In the genomic region with DNA sequence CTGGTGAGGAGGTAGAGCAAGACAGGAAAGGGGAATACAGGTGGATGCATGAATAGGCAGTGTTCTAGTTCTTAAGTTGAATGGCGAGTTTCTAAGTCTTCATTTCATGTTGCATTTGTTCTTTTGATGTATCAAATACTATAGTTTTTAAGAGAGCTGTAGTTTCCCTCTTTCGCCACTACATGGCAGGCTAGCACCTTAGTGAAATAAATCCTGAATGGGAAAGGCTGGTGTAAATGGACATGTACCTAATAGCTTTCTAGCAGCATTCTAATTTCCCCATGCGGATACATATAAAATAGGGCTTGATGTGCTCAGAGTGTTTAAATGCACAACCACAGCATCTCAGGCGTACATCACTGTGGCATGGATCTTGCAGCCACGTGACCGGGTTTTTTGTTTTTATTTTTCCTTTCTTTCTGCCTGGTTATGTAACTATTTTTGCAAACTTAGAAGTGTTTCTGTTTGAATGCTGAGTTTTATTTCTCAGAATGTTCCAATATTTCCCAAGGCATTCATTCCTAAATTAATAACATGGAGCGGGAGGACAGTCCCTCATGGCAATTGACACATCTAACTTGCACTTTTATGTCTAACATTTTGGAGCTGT, we compare ENCODE assay signal across 9 cellular contexts. TPM values are rescaled to one million over a fixed set of nuclear protein-coding genes. Genes with fewer than 3 reads are reported as not detected.
DNase-seq lines count a peak whose midpoint lies in the region; ATAC-seq and TF ChIP-seq lines count a peak whose summit lies in the region.
"Had no signal": no experiment of that assay in that cellular context is flagged by ENCODE, and none has a peak within 500 bp of the region (broad histone marks: within the 10 kb centered on the region; RNA-seq: fewer than 3 reads in every experiment).

No MANE protein-coding gene starts in this region.

- H3K9me3 ChIP-seq in left lung (no peaks in the 10 kb centered on the region), upper lobe of left lung (no peaks in the 10 kb centered on the region)

- intact Hi-C loops in left lung (cut with DNase I): loop anchor here in 1 of 2 donors (10.0 kb wide), 1 partner anchor 52 kb away; no protein-coding TSS in a partner anchor

- WGBS in upper lobe of left lung, 2 donors: 30 to 42% methylated on average over 7 of the region's 7 CpGs

- ATAC-seq in left lung (peak; percentile 64), upper lobe of left lung (ENCODE audit: low FRiP score in 2 of 2) (peak; percentile 58 to 67), GM19463 (IDR thresholded peaks at IDR 0.05; ENCODE audit: unreplicated experiment) (no peak)

- H3K4me1 ChIP-seq in left lung (peaks cover 0 to 28% of the 10 kb centered on the region in 2 donors), upper lobe of left lung (peaks cover 3 to 15% (median 7%) of the 10 kb centered on the region in 4 donors)

- no peak for TF ChIP-seq EP300 in upper lobe of left lung (IDR thresholded peaks at IDR 0.05)

- TF ChIP-seq CTCF in left lung (IDR thresholded peaks at IDR 0.05) (peak; percentile 69 to 79), upper lobe of left lung (IDR thresholded peaks at IDR 0.05) (peak; percentile 68 to 88 (median 79))

- H3K4me3 ChIP-seq in left lung: no peak overlapping the region
- H3K4me3 ChIP-seq in upper lobe of left lung: no peak overlapping the region

- H3K27me3 ChIP-seq in left lung: no peaks in the 10 kb centered on the region
- H3K27me3 ChIP-seq in upper lobe of left lung: no peaks in the 10 kb centered on the region

- H3K36me3 ChIP-seq in left lung: no peaks in the 10 kb centered on the region
- no peaks in the 10 kb centered on the region for H3K36me3 ChIP-seq in upper lobe of left lung

- TF ChIP-seq POLR2A in upper lobe of left lung (IDR thresholded peaks at IDR 0.05): no peak

- DNase-seq in stimulated activated CD4-positive, alpha-beta T cell treated with anti-CD3 and anti-CD28 coated beads, Interleukin-15, amount 100 ng/mL, for 24 hours: peak; percentile 38
- no peak for DNase-seq in stimulated activated CD4-positive, alpha-beta T cell treated with anti-CD3 and anti-CD28 coated beads, Interleukin-12 subunit alpha, Interleukin-12 subunit beta, amount 100 ng/mL, for 4 hours
- peak; percentile 82 for DNase-seq in NCI-H1105 treated with DMSO at 0.1 percent for 48 hours (lab: John Stamatoyannopoulos, UW)
- DNase-seq in SIG-M5 (lab: John Stamatoyannopoulos, UW): peak; percentile 38
- DNase-seq in cerebellum (ENCODE audit: low spot score): peak; percentile 84
- no peak for DNase-seq in left lung
- peak in 1 of 2 donors; percentile 30 for DNase-seq in upper lobe of left lung

- H3K27ac ChIP-seq in left lung (no peak overlapping the region), upper lobe of left lung (no peak overlapping the region)
- H3K27ac ChIP-seq: epithelial cell of prostate had no signal

RNA-seq across cellular contexts. Expression of gene CLN6, which starts 23.5 kb away (rescaled TPM):
- total RNA-seq in cerebellum (14.8 TPM), left lung (10 to 100 TPM; 28.3 to 50.3 TPM), upper lobe of left lung (10 to 100 TPM; 19.4 to 48.3 (median 28.7) TPM)

RNA-seq across cellular contexts. Expression of gene FEM1B, which starts 24.5 kb away (rescaled TPM):
- total RNA-seq in cerebellum: 130 TPM
- total RNA-seq in left lung: 10 to 100 TPM; 44.1 to 44.4 TPM
- 10 to 100 TPM; 16.0 to 58.8 (median 36.9) TPM for total RNA-seq in upper lobe of left lung

RNA-seq across cellular contexts. Expression of gene CALML4, which starts 47.9 kb away (rescaled TPM):
- total RNA-seq in cerebellum: 6.3 TPM
- total RNA-seq in left lung: 10 to 100 TPM in 1 of 2 donors, 1 to 10 TPM in 1; 3.0 to 10.8 TPM
- 10 to 100 TPM in 2 of 6 donors, 1 to 10 TPM in 4; 3.6 to 33.7 (median 7.0) TPM for total RNA-seq in upper lobe of left lung

Comparison
In these comparisons a context has a peak if more than half of its experiments do, and no peak if none do; other contexts are left out.
1. DNase-seq: peak in stimulated activated CD4-positive, alpha-beta T cell treated with anti-CD3 and anti-CD28 coated beads, Interleukin-15, amount 100 ng/mL, for 24 hours (single experiment), NCI-H1105 treated with DMSO at 0.1 percent for 48 hours (single experiment), SIG-M5 (single experiment) and cerebellum (single experiment); none in stimulated activated CD4-positive, alpha-beta T cell treated with anti-CD3 and anti-CD28 coated beads, Interleukin-12 subunit alpha, Interleukin-12 subunit beta, amount 100 ng/mL, for 4 hours (single experiment) and left lung (0 of 2).